16 cellular contexts compared by ENCODE assay signal in the genomic region with DNA sequence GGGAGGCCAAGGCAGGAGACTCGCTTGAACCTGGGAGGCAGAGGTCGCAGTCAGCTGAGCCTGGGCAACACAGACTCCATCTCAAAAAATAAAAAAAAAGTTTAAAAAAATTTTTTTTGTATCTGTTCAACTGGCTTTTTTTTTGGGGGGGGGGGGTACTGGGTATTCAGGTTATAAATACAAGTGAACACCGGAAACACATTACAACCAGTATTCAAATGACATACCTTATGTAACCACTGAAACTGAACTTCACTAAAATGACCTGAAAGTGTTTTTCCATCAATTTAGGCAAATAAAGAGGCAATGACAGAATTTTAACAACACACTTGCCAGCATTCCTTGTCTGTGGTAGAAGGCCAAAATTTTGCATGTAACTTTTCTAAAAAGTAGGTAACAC. TPM values are rescaled to one million over a fixed set of nuclear protein-coding genes. Genes with fewer than 3 reads are reported as not detected.
DNase-seq lines count a peak whose midpoint lies in the region; ATAC-seq, FAIRE-seq and TF ChIP-seq lines count a peak whose summit lies in the region.
"Had no signal": no experiment of that assay in that cellular context is flagged by ENCODE, and none has a peak within 500 bp of the region (broad histone marks: within the 10 kb centered on the region; RNA-seq: fewer than 3 reads in every experiment).

No MANE protein-coding gene starts in this region.

- no peak for TF ChIP-seq POLR2A in GM12891 (IDR thresholded peaks at IDR 0.05; ENCODE audit: low read depth, low read length)
- TF ChIP-seq POLR2A in esophagus muscularis mucosa (IDR thresholded peaks at IDR 0.05; ENCODE audit: low read depth) = no peak

- peaks cover 79% of the 10 kb centered on the region for H3F3A ChIP-seq in SU-DHL-6 (ENCODE audit: insufficient read depth)

- H3K4me3 ChIP-seq in SU-DHL-6 (ENCODE audit: insufficient read depth, low read length, poor library complexity, severe bottlenecking) (peak overlapping the region; percentile 47), esophagus muscularis mucosa (no peak overlapping the region)
- H3K4me3 ChIP-seq: coronary artery had no signal

- FAIRE-seq in GM12891 (lab: Jason Lieb, UNC) = peak; percentile 65

- H3K79me2 ChIP-seq in SU-DHL-6 (ENCODE audit: insufficient read depth, low read length) = peaks cover 88% of the 10 kb centered on the region

- intact Hi-C loops in esophagus muscularis mucosa (cut with DNase I) = no loop called here

- H3K9me3 ChIP-seq in SU-DHL-6 (ENCODE audit: insufficient read depth, low read length) (no peaks in the 10 kb centered on the region), esophagus muscularis mucosa (no peaks in the 10 kb centered on the region)

- DNase-seq in GM12891 (ENCODE audit: insufficient read length, low spot score) (no peak), HPDE6-E6E7 (ENCODE audit: extremely low spot score) (no peak), D341Med (ENCODE audit: low spot score) (no peak), mesenteric fat pad (ENCODE audit: low spot score) (no peak), esophagus muscularis mucosa (ENCODE audit: extremely low spot score) (no peak)
- DNase-seq: activated CD4-positive, alpha-beta T cell treated with anti-CD3 and anti-CD28 coated beads, Interleukin-2, amount 10 ng/mL, durations not matched to agents 24 days and 14 days; activated T-cell treated with anti-CD3 and anti-CD28 coated beads, Interleukin-2, amount 50 U/mL, for 72 hours; anterior cingulate cortex; naive thymus-derived CD8-positive, alpha-beta T cell; NCI-H524 treated with DMSO at 0.1 percent for 48 hours; stimulated activated CD4-positive, alpha-beta T cell treated with anti-CD3 and anti-CD28 coated beads, Interleukin-4, amount 100 ng/mL, for 24 hours; stimulated activated naive CD4-positive, alpha-beta T cell treated with Interleukin-2 at 50 U/mL for 16 hours had no signal

- peak overlapping the region; percentile 47 for H3K9ac ChIP-seq in SU-DHL-6 (ENCODE audit: low read length)

- H3K4me2 ChIP-seq in SU-DHL-6 (ENCODE audit: low read depth, low read length, poor library complexity, severe bottlenecking) = peak overlapping the region; percentile 60

- TF ChIP-seq CTCF in SU-DHL-6 (IDR thresholded peaks at IDR 0.05; ENCODE audit: insufficient read depth, low read length, poor library complexity, severe bottlenecking) = no peak
- no peak for TF ChIP-seq CTCF in esophagus muscularis mucosa (IDR thresholded peaks at IDR 0.05)

- H3K9me2 ChIP-seq in SU-DHL-6 (replicated peaks; ENCODE audit: insufficient read depth, low read length) = no peaks in the 10 kb centered on the region

- H4K20me1 ChIP-seq in SU-DHL-6 (ENCODE audit: low read depth, low read length) = no peaks in the 10 kb centered on the region; the same call in 1 of the 2 replicates

- no peak for TF ChIP-seq EP300 in esophagus muscularis mucosa (IDR thresholded peaks at IDR 0.05)

- H3K27ac ChIP-seq in SU-DHL-6 (ENCODE audit: low read depth, low read length) (peak overlapping the region; percentile 95), esophagus muscularis mucosa (replicated peaks in 1 of 4) (no peak overlapping the region)
- H3K27ac ChIP-seq: coronary artery had no signal

- no peaks in the 10 kb centered on the region for H3K27me3 ChIP-seq in SU-DHL-6 (ENCODE audit: low read length)
- no peaks in the 10 kb centered on the region for H3K27me3 ChIP-seq in esophagus muscularis mucosa

- H2AFZ ChIP-seq in SU-DHL-6 (ENCODE audit: low read depth, low read length, severe bottlenecking) = no peak overlapping the region

- 95% methylated on average over 3 of the region's 3 CpGs for WGBS in esophagus muscularis mucosa

- ATAC-seq in GM19452 (IDR thresholded peaks at IDR 0.05; ENCODE audit: unreplicated experiment) = peak; percentile 50
- ATAC-seq in HG03066 (IDR thresholded peaks at IDR 0.05; ENCODE audit: low read depth, unreplicated experiment) = peak; percentile 37
- ATAC-seq: activated T-cell treated with anti-CD3 and anti-CD28 coated beads, Interleukin-2, amount 50 U/mL, for 72 hours; naive thymus-derived CD8-positive, alpha-beta T cell had no signal

- no peaks in the 10 kb centered on the region for H3K4me1 ChIP-seq in esophagus muscularis mucosa

- peaks cover 14% of the 10 kb centered on the region for H3K36me3 ChIP-seq in SU-DHL-6 (ENCODE audit: low read length)
- H3K36me3 ChIP-seq in esophagus muscularis mucosa = no peaks in the 10 kb centered on the region

TF ChIP-seq in GM12891, 5 proteins besides CTCF, POLR2A, EP300 and RAD21:
- TF ChIP-seq SPI1 (IDR thresholded peaks at IDR 0.05; ENCODE audit: low read depth, low read length) = no peak
- no peak for TF ChIP-seq PAX5 (IDR thresholded peaks at IDR 0.05; ENCODE audit: insufficient read depth, low read length, severe bottlenecking)
- TF ChIP-seq POLR2AphosphoS5 (IDR thresholded peaks at IDR 0.05; ENCODE audit: low read depth, low read length) = no peak
- no peak for TF ChIP-seq POU2F2 (IDR thresholded peaks at IDR 0.05; ENCODE audit: low read depth, low read length)
- TF ChIP-seq TAF1 (IDR thresholded peaks at IDR 0.05; ENCODE audit: low read depth, low read length) = no peak

RNA-seq across cellular contexts. Expression of a gene that starts 33.5 kb away (rescaled TPM):
- polyA plus RNA-seq in GM12891 (2012; ENCODE audit: low read depth, missing spikeins) = 53.8 TPM
- 8.7 TPM for total RNA-seq in mesenteric fat pad
- total RNA-seq in esophagus muscularis mucosa = 10 to 100 TPM; 11.2 to 20.6 (median 14.5) TPM
